Comparison of ENCODE assay signal across 8 cellular contexts in the genomic region with DNA sequence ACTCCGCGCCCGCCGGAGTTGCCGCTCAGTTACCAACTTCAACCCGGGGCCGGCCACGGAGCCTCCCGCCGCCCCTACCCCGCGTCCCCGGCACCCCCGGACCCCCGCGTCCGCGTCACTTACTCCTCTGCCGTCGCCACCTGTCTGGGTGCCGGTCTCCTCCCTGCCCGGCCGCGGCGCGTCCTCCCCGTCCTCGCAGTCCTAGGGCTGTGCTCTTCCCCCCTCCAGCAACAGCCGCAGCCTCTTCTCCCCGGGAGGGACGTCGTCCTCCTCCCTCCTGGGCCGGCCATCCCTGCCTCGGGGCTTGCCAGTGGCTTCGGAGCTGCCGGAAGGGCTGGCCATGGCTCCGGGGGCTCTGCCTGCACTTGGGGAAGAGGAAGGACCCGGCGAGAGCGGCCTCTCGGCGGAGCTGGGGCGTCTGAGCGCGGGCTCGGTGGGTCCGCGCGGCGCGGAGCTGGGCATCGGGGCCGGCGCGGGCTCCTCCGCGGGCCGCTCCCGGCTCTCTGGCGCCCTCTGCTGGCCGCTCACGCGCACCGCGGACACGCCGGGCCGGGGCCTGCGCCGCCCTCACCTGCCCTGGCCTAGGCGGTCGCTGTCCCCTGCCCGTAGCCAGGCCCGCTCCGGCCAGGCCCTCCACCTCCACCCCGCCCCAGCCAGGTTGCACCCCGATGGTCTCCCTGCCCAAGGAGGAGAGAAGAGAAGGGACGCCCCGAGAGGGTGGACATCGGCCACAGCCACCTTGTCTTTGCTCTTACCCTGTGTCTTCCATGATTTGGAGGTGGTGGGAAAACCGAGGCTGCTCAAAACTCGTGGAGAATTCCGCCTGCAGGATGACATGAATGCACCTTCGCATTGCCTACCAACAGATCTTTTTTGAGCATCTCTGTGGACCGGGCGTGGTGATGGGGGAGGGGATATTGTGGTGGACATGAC. TPM values are rescaled to one million over a fixed set of nuclear protein-coding genes. Genes with fewer than 3 reads are reported as not detected.
DNase-seq lines count a peak whose midpoint lies in the region; ATAC-seq, FAIRE-seq and TF ChIP-seq lines count a peak whose summit lies in the region.
"Not testable (repeated sequence)": the region's sequence is repeated elsewhere in the genome, so short reads cannot be mapped to it uniquely, and the experiment has no call there.

No MANE protein-coding gene starts in this region.

- DNase-seq in AML-193 (lab: John Stamatoyannopoulos, UW) (peak; percentile 17 to 32), GM23338 (ENCODE audit: low spot score) (peak; percentile 62), NCI-H510A treated with DMSO at 0.1 percent for 48 hours (lab: John Stamatoyannopoulos, UW) (peak; percentile 27), Right ventricle myocardium inferior (ENCODE audit: missing footprints) (peak; percentile 84)
- DNase-seq in astrocyte (ENCODE audit: low read depth), result not testable (repeated sequence)
- DNase-seq in natural killer cell treated with Interleukin-12 subunit alpha and Interleukin-12 subunit beta and Interleukin-15 and Interleukin-18, amount 100 ng/mL, for 72 hours (ENCODE audit: low spot score), result peak; percentile 72
- peak; percentile 15 for DNase-seq in stimulated activated CD8-positive, alpha-beta memory T cell treated with anti-CD3 and anti-CD28 coated beads, Interleukin-15, amount 100 ng/mL, for 1 hour (ENCODE audit: low read depth)

- H3K27ac ChIP-seq in GM23338 (ENCODE audit: low read depth); astrocyte (ENCODE audit: low read depth, low read length): not testable (repeated sequence)

- not testable (repeated sequence) for H3K4me1 ChIP-seq in GM23338 (ENCODE audit: insufficient read depth); astrocyte (ENCODE audit: insufficient read depth, low read length)

- not testable (repeated sequence) for H3K79me2 ChIP-seq in GM23338 (replicated peaks; ENCODE audit: insufficient read depth); astrocyte (ENCODE audit: insufficient read depth, low read length)

- H3K9me3 Mint-ChIP-seq in GM23338; astrocyte (ENCODE audit: unreplicated experiment); natural killer cell treated with Interleukin-12 subunit alpha and Interleukin-12 subunit beta and Interleukin-15 and Interleukin-18, amount 100 ng/mL, for 72 hours: not testable (repeated sequence)

- H3K27me3 ChIP-seq in GM23338 (ENCODE audit: insufficient read depth), result peaks cover 35% of the 10 kb centered on the region
- H3K27me3 ChIP-seq in astrocyte (ENCODE audit: insufficient read depth, low read length), result not testable (repeated sequence)

- TF ChIP-seq CTCF in GM23338 (conservative IDR thresholded peaks at IDR 0.05; ENCODE audit: low read depth in 2 of 2), result peak in 1 of 2 experiments; percentile 75; a peak in 2 of 4 replicates
- TF ChIP-seq CTCF in astrocyte (IDR thresholded peaks at IDR 0.05; ENCODE audit: insufficient read depth, low read depth, low read length), result not testable (repeated sequence)

- H3K4me1 Mint-ChIP-seq in GM23338; astrocyte (ENCODE audit: low read depth, unreplicated experiment); natural killer cell treated with Interleukin-12 subunit alpha and Interleukin-12 subunit beta and Interleukin-15 and Interleukin-18, amount 100 ng/mL, for 72 hours (ENCODE audit: low read depth in 2 of 2): not testable (repeated sequence)

- H3K9me2 ChIP-seq in GM23338 (ENCODE audit: insufficient read depth), result not testable (repeated sequence)

- FAIRE-seq in astrocyte (lab: Jason Lieb, UNC), result not testable (repeated sequence)

- not testable (repeated sequence) for H2AFZ ChIP-seq in GM23338
- peak overlapping the region; percentile 63 for H2AFZ ChIP-seq in astrocyte (ENCODE audit: low read depth, low read length)

- H3K4me3 Mint-ChIP-seq in GM23338 (peak overlapping the region; percentile 56), astrocyte (ENCODE audit: unreplicated experiment) (peak overlapping the region; percentile 72)
- peak overlapping the region; percentile 65 for H3K4me3 Mint-ChIP-seq in natural killer cell treated with Interleukin-12 subunit alpha and Interleukin-12 subunit beta and Interleukin-15 and Interleukin-18, amount 100 ng/mL, for 72 hours

- H3F3A ChIP-seq in GM23338 (replicated peaks; ENCODE audit: low read depth), result not testable (repeated sequence)

- H3K36me3 Mint-ChIP-seq in GM23338 (ENCODE audit: low read depth); astrocyte (ENCODE audit: low read depth, unreplicated experiment); natural killer cell treated with Interleukin-12 subunit alpha and Interleukin-12 subunit beta and Interleukin-15 and Interleukin-18, amount 100 ng/mL, for 72 hours: not testable (repeated sequence)

- H3K36me3 ChIP-seq in GM23338 (ENCODE audit: insufficient read depth); astrocyte (ENCODE audit: insufficient read depth, low read length): not testable (repeated sequence)

- peak; percentile 98 for ATAC-seq in GM23338
- ATAC-seq in activated CD4-positive, CD25-positive, alpha-beta regulatory T cell treated with anti-CD3 and anti-CD28 coated beads, Interleukin-2, amount 50 U/mL, for 24 hours, result peak; percentile 51 to 75
- ATAC-seq in Right ventricle myocardium inferior, result not testable (repeated sequence)
- ATAC-seq in natural killer cell treated with Interleukin-12 subunit alpha and Interleukin-12 subunit beta and Interleukin-15 and Interleukin-18, amount 100 ng/mL, for 72 hours, result peak; percentile 65 to 73

- H3K9me3 ChIP-seq in astrocyte (ENCODE audit: insufficient read depth, low read depth, low read length), result not testable (repeated sequence)

- intact Hi-C loops in Right ventricle myocardium inferior (cut with DNase I), result loop anchor here (1.0 kb wide), 1 partner anchor 61 kb away; no protein-coding TSS in a partner anchor

- H3K27ac Mint-ChIP-seq in GM23338; astrocyte (ENCODE audit: unreplicated experiment); natural killer cell treated with Interleukin-12 subunit alpha and Interleukin-12 subunit beta and Interleukin-15 and Interleukin-18, amount 100 ng/mL, for 72 hours: not testable (repeated sequence)

- peak overlapping the region; percentile 78 for H3K4me2 ChIP-seq in GM23338
- H3K4me2 ChIP-seq in astrocyte (ENCODE audit: low read length), result peak overlapping the region; percentile 82

- peaks cover 33% of the 10 kb centered on the region for H3K27me3 Mint-ChIP-seq in GM23338 (ENCODE audit: insufficient read depth, low read depth, poor library complexity)
- H3K27me3 Mint-ChIP-seq in astrocyte (ENCODE audit: low read depth, unreplicated experiment), result peaks cover 64% of the 10 kb centered on the region
- peaks cover 30 to 37% of the 10 kb centered on the region in 2 donors for H3K27me3 Mint-ChIP-seq in natural killer cell treated with Interleukin-12 subunit alpha and Interleukin-12 subunit beta and Interleukin-15 and Interleukin-18, amount 100 ng/mL, for 72 hours

- H3K4me3 ChIP-seq in GM23338, result peak overlapping the region; percentile 69
- peak overlapping the region; percentile 37 for H3K4me3 ChIP-seq in astrocyte (ENCODE audit: insufficient read depth, low read depth, low read length)

- peak overlapping the region; percentile 59 for H3K9ac ChIP-seq in astrocyte (ENCODE audit: low read length)

- not testable (repeated sequence) for H4K20me1 ChIP-seq in GM23338 (replicated peaks; ENCODE audit: insufficient read depth); astrocyte (ENCODE audit: insufficient read depth, low read length)

TF ChIP-seq in GM23338, 12 proteins besides CTCF, POLR2A, EP300 and RAD21:
- TF ChIP-seq EZH2 (IDR thresholded peaks at IDR 0.05; ENCODE audit: low read depth, unreplicated experiment), result peak; percentile 35

RNA-seq across cellular contexts. Expression of a gene that starts 28.4 kb away (rescaled TPM):
- 0.28 TPM in 1 of 2 replicates, not detected in the other for total RNA-seq in GM23338 (2014; rRNA removed; shearing (Covaris generic))
- 0.10 TPM in 1 of 2 replicates, not detected in the other for polyA plus RNA-seq in GM23338 (2016; fragmentation: Nextera tagmentation; extraction: Ambion mirVana)
- total RNA-seq in astrocyte, result 0.14 TPM in 1 of 2 replicates, not detected in the other
- not detected for total RNA-seq in Right ventricle myocardium inferior
- total RNA-seq in natural killer cell treated with Interleukin-12 subunit alpha and Interleukin-12 subunit beta and Interleukin-15 and Interleukin-18, amount 100 ng/mL, for 72 hours, result not detected
